Comparison of ENCODE assay signal across 19 cellular contexts in genomic region chr3:197376020-197376419, GRCh38.
"Had no signal": no experiment of that assay in that cellular context is flagged by ENCODE, and none has a peak within 500 bp of the region (broad histone marks: within the 10 kb centered on the region; RNA-seq: fewer than 3 reads in every experiment).

No MANE protein-coding gene starts in this region.

- FAIRE-seq: endothelial cell of umbilical vein had no signal

- H3K4me3 ChIP-seq: coronary artery, hepatocyte, lung, mucosa of descending colon, suprapubic skin, upper lobe of left lung had no signal

- ATAC-seq: mucosa of descending colon; natural killer cell; stimulated activated naive CD8-positive, alpha-beta T cell treated with anti-CD3 and anti-CD28 coated beads, Interleukin-15, Interleukin-2, amounts not matched to agents 100 U/mL and 50 U/mL, for 24 hours; T-cell had no signal

- H3K27ac ChIP-seq: coronary artery, hepatocyte, suprapubic skin, upper lobe of left lung had no signal

- H3K9me3 ChIP-seq: mucosa of descending colon, suprapubic skin, upper lobe of left lung had no signal

- DNase-seq: activated B cell treated with CpG ODN at 0.5 μM for 24 hours; activated CD4-positive, alpha-beta T cell treated with anti-CD3 and anti-CD28 coated beads, Interleukin-2, amount 10 ng/mL, durations not matched to agents 7 days and 5 days; activated CD8-positive, alpha-beta memory T cell treated with anti-CD3 and anti-CD28 coated beads for 24 hours; activated naive CD4-positive, alpha-beta T cell treated with anti-CD3 and anti-CD28 coated beads for 36 hours; caudate nucleus; effector CD4-positive, alpha-beta T cell; mucosa of descending colon; natural killer cell; stimulated activated CD4-positive, alpha-beta T cell treated with anti-CD3 and anti-CD28 coated beads, Interleukin-4, amount 100 ng/mL, for 1 hour; stimulated activated CD8-positive, alpha-beta memory T cell treated with anti-CD3 and anti-CD28 coated beads, Interleukin-4, amount 100 ng/mL, for 48 hours; stimulated activated naive CD8-positive, alpha-beta T cell treated with anti-CD3 and anti-CD28 coated beads, Interleukin-15, Interleukin-2, amounts not matched to agents 100 U/mL and 50 U/mL, for 24 hours; T-cell; T1000; upper lobe of left lung had no signal

- H3K27me3 ChIP-seq: hepatocyte, suprapubic skin, upper lobe of left lung had no signal

- H3K36me3 ChIP-seq: suprapubic skin, upper lobe of left lung had no signal
